In genomic region chr18:79567481-79568147, GRCh38 we compare ENCODE assay signal across 9 cellular contexts.
DNase-seq lines count a peak whose midpoint lies in the region; ATAC-seq and TF ChIP-seq lines count a peak whose summit lies in the region.
"Had no signal": no experiment of that assay in that cellular context is flagged by ENCODE, and none has a peak within 500 bp of the region (broad histone marks: within the 10 kb centered on the region; RNA-seq: fewer than 3 reads in every experiment).

No MANE protein-coding gene starts in this region.

- ATAC-seq in GM21737 (IDR thresholded peaks at IDR 0.05; ENCODE audit: unreplicated experiment) = no peak

- DNase-seq in EH (ENCODE audit: low read depth) (peak; percentile 95), RKO (ENCODE audit: low spot score) (peak; percentile 12), fibroblast of the conjunctiva (ENCODE audit: low read depth) (peak; percentile 38), non-pigmented ciliary epithelial cell (ENCODE audit: low read depth) (peak; percentile 89), HEK293T (ENCODE audit: extremely low spot score) (no peak), nucleus accumbens (lab: John Stamatoyannopoulos, UW) (no peak)
- no peak for DNase-seq in stimulated activated CD4-positive, alpha-beta T cell treated with anti-CD3 and anti-CD28 coated beads, Interleukin-12 subunit alpha, Interleukin-12 subunit beta, amount 100 ng/mL, for 4 hours
- DNase-seq: SW 1271 had no signal

- POLR2A ChIA-PET in HEK293T (lab: Yijun Ruan, JAX) = no interaction called here

- CTCF ChIA-PET in HEK293T (lab: Yijun Ruan, JAX) = no interaction called here

TF ChIP-seq in HEK293T, 16 proteins besides CTCF, POLR2A, EP300 and RAD21:
- no peak for TF ChIP-seq TARDBP (IDR thresholded peaks at IDR 0.05)
- no peak for TF ChIP-seq FOXA1 (IDR thresholded peaks at IDR 0.05)
- TF ChIP-seq PKNOX1 (IDR thresholded peaks at IDR 0.05) = no peak
- no peak for TF ChIP-seq HDGF (IDR thresholded peaks at IDR 0.05; ENCODE audit: borderline replicate concordance)
- no peak for TF ChIP-seq LEF1 (IDR thresholded peaks at IDR 0.05; ENCODE audit: borderline replicate concordance)
- no peak for TF ChIP-seq BHLHE40 (IDR thresholded peaks at IDR 0.05; ENCODE audit: borderline replicate concordance)
- TF ChIP-seq NFRKB (IDR thresholded peaks at IDR 0.05) = no peak
- TF ChIP-seq FOXM1 (IDR thresholded peaks at IDR 0.05; ENCODE audit: borderline replicate concordance) = no peak
- no peak for TF ChIP-seq FOXK2 (IDR thresholded peaks at IDR 0.05)
- no peak for TF ChIP-seq CTBP1 (IDR thresholded peaks at IDR 0.05; ENCODE audit: borderline replicate concordance)
- TF ChIP-seq ARNT (IDR thresholded peaks at IDR 0.05) = no peak
- TF ChIP-seq L3MBTL2 (conservative IDR thresholded peaks at IDR 0.05) = no peak
- TF ChIP-seq ELF4 (IDR thresholded peaks at IDR 0.05) = no peak
- no peak for TF ChIP-seq SUZ12 (IDR thresholded peaks at IDR 0.05)
- no peak for TF ChIP-seq SP1 (IDR thresholded peaks at IDR 0.05)
- TF ChIP-seq ZNF384 (IDR thresholded peaks at IDR 0.05) = no peak

Comparison
In these comparisons a context has a peak if more than half of its experiments do, and no peak if none do; other contexts are left out.
1. DNase-seq: peak in EH (single experiment), RKO (single experiment), fibroblast of the conjunctiva (single experiment) and non-pigmented ciliary epithelial cell (single experiment); none in HEK293T (single experiment), stimulated activated CD4-positive, alpha-beta T cell treated with anti-CD3 and anti-CD28 coated beads, Interleukin-12 subunit alpha, Interleukin-12 subunit beta, amount 100 ng/mL, for 4 hours (single experiment) and nucleus accumbens (0 of 56).